Comparison of ENCODE assay signal across 19 cellular contexts in the genomic region with DNA sequence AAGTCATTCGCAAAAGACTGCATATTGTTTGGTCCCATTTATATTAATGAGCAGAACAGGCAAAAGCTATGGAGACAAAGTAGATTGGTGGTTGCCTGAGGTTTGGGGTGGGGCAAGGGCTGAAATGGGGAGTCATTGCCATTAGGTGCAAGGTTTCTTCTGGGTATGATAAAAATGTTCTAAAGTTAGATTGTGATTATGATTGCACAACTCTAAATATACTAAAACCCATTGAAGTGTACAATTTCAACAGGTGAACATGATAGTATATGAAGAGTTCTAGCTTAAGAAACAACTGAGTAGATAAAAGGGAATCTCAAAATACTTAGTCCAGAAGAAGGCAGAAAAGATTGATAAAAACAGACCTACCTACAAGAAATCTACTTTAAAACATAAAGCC.
"Had no signal": no experiment of that assay in that cellular context is flagged by ENCODE, and none has a peak within 500 bp of the region (broad histone marks: within the 10 kb centered on the region; RNA-seq: fewer than 3 reads in every experiment).

No MANE protein-coding gene starts in this region.

- H3K27ac ChIP-seq: KMS-11, RWPE1 had no signal

- H3K4me2 ChIP-seq: KMS-11, SK-N-SH had no signal

- H3K9me3 ChIP-seq: SK-N-SH had no signal

- ATAC-seq: Panc1 had no signal

- H3K9ac ChIP-seq: KMS-11, SK-N-SH had no signal

- DNase-seq: Kasumi-1, MM.1S, NCI-H1105, NCI-H1417, NCI-H1436 treated with DMSO at 0.1 percent for 48 hours, NCI-H1694, NCI-H187 treated with DMSO at 0.1 percent for 48 hours, NCI-H2029 treated with DMSO at 0.1 percent for 48 hours, NCI-H2171 treated with DMSO at 0.1 percent for 48 hours, NCI-H510A, NCI-H524 treated with DMSO at 0.1 percent for 48 hours, NCI-H69, NCI-H774, SHP77, SK-N-SH, T-helper 1 cell had no signal
